Comparison of ENCODE assay signal across 8 cellular contexts in the genomic region with DNA sequence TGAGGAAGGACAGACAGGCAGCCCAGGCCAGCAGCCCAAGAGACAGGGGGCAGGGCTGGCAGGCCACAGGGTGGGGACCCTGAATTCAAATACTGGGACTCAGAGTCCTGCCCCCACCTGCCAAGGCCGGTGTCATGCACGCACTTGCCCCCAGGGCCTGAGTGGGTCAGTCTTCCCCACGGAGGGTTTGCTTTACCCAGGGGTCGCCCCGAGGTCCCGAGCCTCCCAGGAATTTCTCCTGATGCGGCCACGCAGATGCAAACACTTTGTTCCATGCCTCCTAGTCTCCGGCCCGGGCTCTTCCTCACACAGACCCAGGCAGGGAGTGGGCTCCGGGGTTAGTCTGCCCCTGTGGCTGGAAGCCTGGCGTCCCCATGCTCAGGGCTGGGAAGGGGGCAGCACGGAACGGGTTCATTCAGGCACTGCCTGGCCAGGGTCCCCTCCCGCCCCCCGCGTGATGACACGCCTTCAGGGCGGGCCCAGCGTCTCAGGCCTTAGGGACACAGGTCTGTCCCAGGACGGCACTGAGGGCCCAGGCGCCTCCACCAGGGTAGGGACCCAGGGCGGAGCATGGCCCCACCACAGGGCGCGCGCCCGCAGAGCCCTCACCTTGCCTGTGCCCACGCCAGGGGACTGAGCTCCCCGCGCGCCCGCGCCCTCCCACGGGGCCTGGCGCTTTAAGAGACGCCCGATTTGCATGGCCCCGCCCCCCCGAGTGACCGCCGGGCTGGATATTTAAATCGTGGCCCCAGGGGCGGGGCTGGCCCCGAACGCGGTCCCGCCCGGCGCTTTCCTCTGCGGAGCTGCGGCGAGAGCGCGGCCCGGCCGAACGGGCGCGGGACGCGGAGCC. TPM values are rescaled to one million over a fixed set of nuclear protein-coding genes. Genes with fewer than 3 reads are reported as not detected.
DNase-seq lines count a peak whose midpoint lies in the region; ATAC-seq lines count a peak whose summit lies in the region.

A gene (plus strand): TSS at position 763 of the 850 bp plus-strand sequence. CDS start 220 bp downstream, outside the sequence.

- H3K4me2 ChIP-seq in mesenchymal stem cell (ENCODE audit: low read length, poor library complexity, severe bottlenecking), result peak within 1 kb of the TSS; percentile 83

- no peaks in the 10 kb centered on the region for H3K36me3 Mint-ChIP-seq in activated CD8-positive, alpha-beta memory T cell treated with anti-CD3 and anti-CD28 coated beads, Interleukin-2, amount 10 ng/mL, durations not matched to agents 7 days and 5 days

- peak within 1 kb of the TSS; percentile 70 for H4K8ac ChIP-seq in mesenchymal stem cell (ENCODE audit: low read length)

- DNase-seq in NCI-H226 (peak; percentile 57), mesenchymal stem cell (peak; percentile 83)
- peak; percentile 57 for DNase-seq in activated CD8-positive, alpha-beta memory T cell treated with anti-CD3 and anti-CD28 coated beads, Interleukin-2, amount 10 ng/mL, durations not matched to agents 7 days and 5 days
- peak; percentile 32 to 53 for DNase-seq in stimulated activated CD8-positive, alpha-beta memory T cell treated with anti-CD3 and anti-CD28 coated beads, Interleukin-2, amount 100 ng/mL, for 1 hour (ENCODE audit: low read depth in 2 of 2)

- H3K23ac ChIP-seq in mesenchymal stem cell (ENCODE audit: low read length in 2 of 2), result peak within 1 kb of the TSS in 1 of 2 experiments; percentile 6

- H3K36me3 ChIP-seq in endocrine pancreas (ENCODE audit: control insufficient read depth, insufficient read depth, low read length), result no peaks in the 10 kb centered on the region
- peaks cover 6 to 34% of the 10 kb centered on the region in 2 experiments for H3K36me3 ChIP-seq in mesenchymal stem cell (ENCODE audit: control insufficient read depth in 1 of 2, insufficient read depth in 2 of 2, low read depth in 1 of 2, low read length in 2 of 2)

- H2BK12ac ChIP-seq in mesenchymal stem cell (ENCODE audit: low read length in 2 of 2), result peak within 1 kb of the TSS; percentile 45 to 90

- H2BK5ac ChIP-seq in mesenchymal stem cell (ENCODE audit: low read depth, low read length, poor library complexity, severe bottlenecking), result no peak within 1 kb of the TSS

- no peak within 1 kb of the TSS for H3K27ac ChIP-seq in mesenchymal stem cell (ENCODE audit: low read length, poor library complexity, severe bottlenecking)

- no peaks in the 10 kb centered on the region for H3K4me1 ChIP-seq in endocrine pancreas (ENCODE audit: control insufficient read depth, insufficient read depth, low read length)
- H3K4me1 ChIP-seq in mesenchymal stem cell (ENCODE audit: control insufficient read depth, insufficient read depth, low read depth, low read length), result peaks cover 31% of the 10 kb centered on the region

- H4K91ac ChIP-seq in mesenchymal stem cell (ENCODE audit: low read length), result peak within 1 kb of the TSS; percentile 79

- no peaks in the 10 kb centered on the region for H3K9me3 Mint-ChIP-seq in activated CD8-positive, alpha-beta memory T cell treated with anti-CD3 and anti-CD28 coated beads, Interleukin-2, amount 10 ng/mL, durations not matched to agents 7 days and 5 days (ENCODE audit: low read depth)

- peak; percentile 64 for ATAC-seq in GM19035 (IDR thresholded peaks at IDR 0.05; ENCODE audit: unreplicated experiment)
- peak; percentile 75 for ATAC-seq in activated CD8-positive, alpha-beta memory T cell treated with anti-CD3 and anti-CD28 coated beads, Interleukin-2, amount 10 ng/mL, durations not matched to agents 7 days and 5 days
- ATAC-seq in HG03139 (IDR thresholded peaks at IDR 0.05; ENCODE audit: unreplicated experiment), result no peak
- ATAC-seq in HG03521 (IDR thresholded peaks at IDR 0.05; ENCODE audit: unreplicated experiment), result no peak

- H3K79me1 ChIP-seq in mesenchymal stem cell (replicated peaks; ENCODE audit: low read length, poor library complexity, severe bottlenecking), result no peaks in the 10 kb centered on the region

- H3K18ac ChIP-seq in mesenchymal stem cell (ENCODE audit: low read depth in 1 of 2, low read length in 2 of 2), result peak within 1 kb of the TSS; percentile 90 to 93

- H3K14ac ChIP-seq in mesenchymal stem cell (ENCODE audit: low read length in 2 of 2), result peak within 1 kb of the TSS in 1 of 2 experiments; percentile 94

- H3K4me3 ChIP-seq in endocrine pancreas (ENCODE audit: control insufficient read depth, insufficient read depth, low read length), result no peak within 1 kb of the TSS
- peak within 1 kb of the TSS; percentile 57 to 85 for H3K4me3 ChIP-seq in mesenchymal stem cell (ENCODE audit: insufficient read depth in 1 of 2, low read depth in 1 of 2, low read length in 2 of 2)

- WGBS in mesenchymal stem cell, result 10% methylated on average over 46 of the region's 61 CpGs

- H3K27ac Mint-ChIP-seq in activated CD8-positive, alpha-beta memory T cell treated with anti-CD3 and anti-CD28 coated beads, Interleukin-2, amount 10 ng/mL, durations not matched to agents 7 days and 5 days, result no peak within 1 kb of the TSS

- CTCF ChIA-PET in activated CD8-positive, alpha-beta memory T cell treated with anti-CD3 and anti-CD28 coated beads, Interleukin-2, amount 10 ng/mL, durations not matched to agents 7 days and 5 days (lab: Charles Lee), result no interaction called here

- H3K9ac ChIP-seq in endocrine pancreas (ENCODE audit: control insufficient read depth, insufficient read depth, low read length), result peak within 1 kb of the TSS; percentile 23
- H3K9ac ChIP-seq in mesenchymal stem cell (ENCODE audit: low read length), result peak within 1 kb of the TSS; percentile 87

- H2AK5ac ChIP-seq in mesenchymal stem cell (ENCODE audit: low read length, severe bottlenecking), result no peak within 1 kb of the TSS

- H3K27me3 Mint-ChIP-seq in activated CD8-positive, alpha-beta memory T cell treated with anti-CD3 and anti-CD28 coated beads, Interleukin-2, amount 10 ng/mL, durations not matched to agents 7 days and 5 days, result peaks cover 20% of the 10 kb centered on the region

- H2BK120ac ChIP-seq in mesenchymal stem cell (ENCODE audit: low read depth, low read length), result peak within 1 kb of the TSS; percentile 35

- peak within 1 kb of the TSS; percentile 24 to 92 for H3K4ac ChIP-seq in mesenchymal stem cell (ENCODE audit: low read depth in 1 of 2, low read length in 2 of 2)

- H3K27me3 ChIP-seq in endocrine pancreas (ENCODE audit: control insufficient read depth, insufficient read depth, low read length), result no peaks in the 10 kb centered on the region
- peaks cover 0 to 10% of the 10 kb centered on the region in 2 experiments for H3K27me3 ChIP-seq in mesenchymal stem cell (ENCODE audit: control insufficient read depth in 1 of 2, insufficient read depth in 1 of 2, low read length in 2 of 2)

- peaks cover 2% of the 10 kb centered on the region for H3K4me1 Mint-ChIP-seq in activated CD8-positive, alpha-beta memory T cell treated with anti-CD3 and anti-CD28 coated beads, Interleukin-2, amount 10 ng/mL, durations not matched to agents 7 days and 5 days

- H2AFZ ChIP-seq in mesenchymal stem cell (ENCODE audit: low read depth, low read length), result peak within 1 kb of the TSS; percentile 83

- H3K9me3 ChIP-seq in endocrine pancreas (ENCODE audit: control insufficient read depth, low read length), result no peaks in the 10 kb centered on the region
- no peaks in the 10 kb centered on the region for H3K9me3 ChIP-seq in mesenchymal stem cell (ENCODE audit: control insufficient read depth, low read length)

- peak within 1 kb of the TSS; percentile 97 for H2BK15ac ChIP-seq in mesenchymal stem cell (ENCODE audit: low read depth, poor library complexity, severe bottlenecking)

- no peak within 1 kb of the TSS for H3K4me3 Mint-ChIP-seq in activated CD8-positive, alpha-beta memory T cell treated with anti-CD3 and anti-CD28 coated beads, Interleukin-2, amount 10 ng/mL, durations not matched to agents 7 days and 5 days

RNA-seq across cellular contexts. Expression of the gene that starts here (rescaled TPM):
- total RNA-seq in activated CD8-positive, alpha-beta memory T cell treated with anti-CD3 and anti-CD28 coated beads, Interleukin-2, amount 10 ng/mL, durations not matched to agents 7 days and 5 days, result 1 to 10 TPM; 3.6 to 4.6 TPM
- 3.7 TPM for polyA plus RNA-seq in mesenchymal stem cell (2013, experiment 1 of 2)
- 3.7 TPM for polyA plus RNA-seq in mesenchymal stem cell (2013, experiment 2 of 2)

Comparison
In these comparisons a context has a peak if more than half of its experiments do, and no peak if none do; other contexts are left out.
1. ATAC-seq: peak in GM19035 (single experiment) and activated CD8-positive, alpha-beta memory T cell treated with anti-CD3 and anti-CD28 coated beads, Interleukin-2, amount 10 ng/mL, durations not matched to agents 7 days and 5 days (single experiment); none in HG03139 (single experiment) and HG03521 (single experiment).
2. Peak in every context shown above with its lines, with median percentiles within 50 percentile points of each other: DNase-seq.